In the genomic region with DNA sequence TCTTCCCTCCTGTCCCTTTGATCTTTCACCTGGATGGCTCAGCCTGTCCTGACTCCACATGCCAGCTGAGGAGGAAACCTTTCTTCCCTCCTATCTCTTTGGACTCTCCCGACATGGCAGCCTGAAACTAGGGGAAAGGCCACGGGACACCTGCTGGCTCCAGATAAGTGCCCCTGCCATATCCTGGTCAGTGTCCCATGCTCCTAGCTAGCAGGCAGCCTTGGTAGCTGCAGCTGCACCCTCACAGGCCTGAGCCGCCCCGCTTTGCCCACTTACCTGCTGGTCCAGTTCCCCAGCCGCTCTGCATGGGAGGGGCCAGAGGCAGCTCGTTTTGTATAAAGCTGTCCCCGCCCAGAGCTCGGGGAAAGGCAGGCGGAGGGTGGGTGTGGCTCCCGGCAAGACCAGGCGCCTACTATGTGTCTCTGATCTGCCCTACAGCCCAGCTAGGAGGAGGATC, we compare ENCODE assay signal across 21 cellular contexts. TPM values are rescaled to one million over a fixed set of nuclear protein-coding genes. Genes with fewer than 3 reads are reported as not detected.
DNase-seq lines count a peak whose midpoint lies in the region; ATAC-seq and TF ChIP-seq lines count a peak whose summit lies in the region.
"Had no signal": no experiment of that assay in that cellular context is flagged by ENCODE, and none has a peak within 500 bp of the region (broad histone marks: within the 10 kb centered on the region; RNA-seq: fewer than 3 reads in every experiment).

No MANE protein-coding gene starts in this region.

- TF ChIP-seq CTCF in Calu3 (IDR thresholded peaks at IDR 0.05; ENCODE audit: unreplicated experiment), result no peak

- H2AK5ac ChIP-seq in mesendoderm (ENCODE audit: low read length), result no peak overlapping the region

- no peak overlapping the region for H3K18ac ChIP-seq in mesendoderm (ENCODE audit: low read length)

- intact Hi-C loops in Calu3 (cut with micrococcal nuclease; ENCODE audit: unreplicated experiment), result no loop called here

- H3K27me3 ChIP-seq in HUES64 (ENCODE audit: insufficient read depth, low read length) (no peaks in the 10 kb centered on the region), mesendoderm (ENCODE audit: insufficient read depth, low read length, poor library complexity) (no peaks in the 10 kb centered on the region)

- H3K9ac ChIP-seq in HUES64 (ENCODE audit: low read depth, low read length) (peak overlapping the region; percentile 45; the same call in 1 of the 2 replicates), mesendoderm (ENCODE audit: low read length) (no peak overlapping the region)

- H3K27ac ChIP-seq in HUES64 (ENCODE audit: low read depth, low read length), result no peak overlapping the region; the same call in 1 of the 2 replicates
- no peak overlapping the region for H3K27ac ChIP-seq in mesendoderm (ENCODE audit: low read depth, low read length)
- H3K27ac ChIP-seq: gastroesophageal sphincter, neutrophil had no signal

- H3K79me1 ChIP-seq in mesendoderm (ENCODE audit: low read length), result no peaks in the 10 kb centered on the region

- no TSS peak for BruUV-seq in Calu3 (replicated peaks; lab: Mats Ljungman, UMichigan)

- H3K79me2 ChIP-seq in mesendoderm (ENCODE audit: control insufficient read depth, insufficient read depth, low read length), result no peaks in the 10 kb centered on the region

- H3K4me3 ChIP-seq in HUES64 (ENCODE audit: low read length) (peak overlapping the region; percentile 44), mesendoderm (ENCODE audit: low read length) (no peak overlapping the region)
- H3K4me3 ChIP-seq: gastroesophageal sphincter, GM12878 had no signal

- no peak overlapping the region for H3K4me2 ChIP-seq in mesendoderm (ENCODE audit: low read length)

- no peak overlapping the region for H3K4ac ChIP-seq in mesendoderm (ENCODE audit: low read depth, low read length)

- H3K27ac Mint-ChIP-seq in Calu3 (ENCODE audit: unreplicated experiment), result peak overlapping the region; percentile 63
- H3K27ac Mint-ChIP-seq: activated CD4-positive, alpha-beta T cell treated with anti-CD3 and anti-CD28 coated beads, Interleukin-2, amount 10 ng/mL, durations not matched to agents 24 days and 14 days; T-helper 17 cell had no signal

- H3K9me3 ChIP-seq in HUES64 (ENCODE audit: insufficient read depth, low read depth, low read length), result no peaks in the 10 kb centered on the region
- H3K9me3 ChIP-seq: neutrophil had no signal

- no peak overlapping the region for H2BK5ac ChIP-seq in mesendoderm (ENCODE audit: low read length)

- DNase-seq in Calu3 (peak; percentile 75), mesendoderm (peak; percentile 43), T-helper 1 cell (no peak), NAMALWA (ENCODE audit: low spot score) (no peak)
- DNase-seq: activated CD4-positive, alpha-beta T cell treated with anti-CD3 and anti-CD28 coated beads, Interleukin-2, amount 10 ng/mL, durations not matched to agents 24 days and 14 days; activated CD8-positive, alpha-beta memory T cell treated with anti-CD3 and anti-CD28 coated beads, Interleukin-2, amount 50 U/mL, for 48 hours; aorta; kidney glomerular epithelial cell; MM.1S; SHP77; stimulated activated CD4-positive, alpha-beta T cell treated with anti-CD3 and anti-CD28 coated beads, Interleukin-1b, Interleukin-23, amount 100 ng/mL, for 48 hours; T-helper 17 cell had no signal

- CTCF ChIA-PET in Calu3 (lab: Charles Lee), result no interaction called here

- H4K8ac ChIP-seq in mesendoderm (ENCODE audit: low read depth, low read length), result no peak overlapping the region

- H3K56ac ChIP-seq in mesendoderm (ENCODE audit: low read length), result peak overlapping the region; percentile 18

- H3K36me3 ChIP-seq in HUES64 (ENCODE audit: insufficient read depth, low read length) (no peaks in the 10 kb centered on the region), mesendoderm (ENCODE audit: control insufficient read depth, insufficient read depth, low read length) (no peaks in the 10 kb centered on the region)
- H3K36me3 ChIP-seq: gastroesophageal sphincter, neutrophil had no signal

- no peak overlapping the region for H2BK120ac ChIP-seq in mesendoderm (ENCODE audit: low read depth, low read length)

- peaks cover 22% of the 10 kb centered on the region for H3K4me1 Mint-ChIP-seq in Calu3 (ENCODE audit: low read depth, unreplicated experiment)
- H3K4me1 Mint-ChIP-seq: activated CD4-positive, alpha-beta T cell treated with anti-CD3 and anti-CD28 coated beads, Interleukin-2, amount 10 ng/mL, durations not matched to agents 24 days and 14 days; T-helper 17 cell had no signal

- 46% methylated on average over 11 of the region's 11 CpGs for WGBS in HUES64
- WGBS in mesendoderm (ENCODE audit: extremely low coverage, insufficient coverage, low lambda C conversion rate), result no CpG with 5 or more reads among the region's 11 CpGs

- H3K36me3 Mint-ChIP-seq in Calu3 (ENCODE audit: insufficient read depth, unreplicated experiment), result no peaks in the 10 kb centered on the region

- H3K23ac ChIP-seq in mesendoderm (ENCODE audit: low read length), result no peak overlapping the region

- no peaks in the 10 kb centered on the region for H3K27me3 Mint-ChIP-seq in Calu3 (ENCODE audit: unreplicated experiment)
- H3K27me3 Mint-ChIP-seq: activated CD4-positive, alpha-beta T cell treated with anti-CD3 and anti-CD28 coated beads, Interleukin-2, amount 10 ng/mL, durations not matched to agents 24 days and 14 days had no signal

- H2BK15ac ChIP-seq in mesendoderm (replicated peaks; ENCODE audit: low read depth), result no peak overlapping the region

- ATAC-seq in esophagus mucosa (peak; percentile 95), HG03280 (IDR thresholded peaks at IDR 0.05; ENCODE audit: unreplicated experiment) (no peak), HG03045 (IDR thresholded peaks at IDR 0.05; ENCODE audit: unreplicated experiment) (no peak)
- ATAC-seq: gastroesophageal sphincter, GM12878, sciatic nerve, T-helper 17 cell had no signal

- H3K9me3 Mint-ChIP-seq in Calu3 (ENCODE audit: low read depth, unreplicated experiment), result no peaks in the 10 kb centered on the region
- H3K9me3 Mint-ChIP-seq: activated CD4-positive, alpha-beta T cell treated with anti-CD3 and anti-CD28 coated beads, Interleukin-2, amount 10 ng/mL, durations not matched to agents 24 days and 14 days had no signal

- no peak overlapping the region for H4K5ac ChIP-seq in mesendoderm (ENCODE audit: low read length)

- H3K4me3 Mint-ChIP-seq in Calu3 (ENCODE audit: low read depth, unreplicated experiment), result peak overlapping the region; percentile 47
- H3K4me3 Mint-ChIP-seq: activated CD4-positive, alpha-beta T cell treated with anti-CD3 and anti-CD28 coated beads, Interleukin-2, amount 10 ng/mL, durations not matched to agents 24 days and 14 days; T-helper 17 cell had no signal

- peaks cover 17% of the 10 kb centered on the region for H3K4me1 ChIP-seq in HUES64 (ENCODE audit: insufficient read depth, low read length)
- no peaks in the 10 kb centered on the region for H3K4me1 ChIP-seq in mesendoderm (ENCODE audit: control insufficient read depth, low read depth, low read length)
- H3K4me1 ChIP-seq: gastroesophageal sphincter had no signal

RNA-seq across cellular contexts. Expression of a gene that starts 7.4 kb away (rescaled TPM):
- 11.1 TPM in 2 replicates for total RNA-seq in Calu3 (2022)
- polyA plus RNA-seq in HUES64 (2013, experiment 1 of 2), result 1.3 TPM
- 2.2 TPM for polyA plus RNA-seq in HUES64 (2013, experiment 2 of 2)
- 6.7 TPM for total RNA-seq in esophagus mucosa
- polyA plus RNA-seq in mesendoderm (2013, experiment 1 of 2), result 1.6 TPM
- 1.8 TPM for polyA plus RNA-seq in mesendoderm (2013, experiment 2 of 2)
- total RNA-seq: activated CD4-positive, alpha-beta T cell treated with anti-CD3 and anti-CD28 coated beads, Interleukin-2, amount 10 ng/mL, durations not matched to agents 24 days and 14 days; endothelial cell of umbilical vein; GM12878; T-helper 17 cell had no signal
- polyA plus RNA-seq: endothelial cell of umbilical vein, GM12878 had no signal

RNA-seq across cellular contexts. Expression of a gene that starts 57.8 kb away (rescaled TPM):
- total RNA-seq in Calu3 (2022) (14.5 and 14.9 TPM in 2 replicates), esophagus mucosa (32.8 TPM)
- 4.8 TPM for polyA plus RNA-seq in HUES64 (2013, experiment 1 of 2)
- 6.3 TPM for polyA plus RNA-seq in HUES64 (2013, experiment 2 of 2)
- 7.2 TPM for polyA plus RNA-seq in mesendoderm (2013, experiment 1 of 2)
- 7.3 TPM for polyA plus RNA-seq in mesendoderm (2013, experiment 2 of 2)

Comparison
In these comparisons a context has a peak if more than half of its experiments do, and no peak if none do; other contexts are left out.
1. DNase-seq: peak in Calu3 (single experiment) and mesendoderm (single experiment); none in T-helper 1 cell (0 of 5) and NAMALWA (single experiment).